Comparison of ENCODE assay signal across 9 cellular contexts in the genomic region with DNA sequence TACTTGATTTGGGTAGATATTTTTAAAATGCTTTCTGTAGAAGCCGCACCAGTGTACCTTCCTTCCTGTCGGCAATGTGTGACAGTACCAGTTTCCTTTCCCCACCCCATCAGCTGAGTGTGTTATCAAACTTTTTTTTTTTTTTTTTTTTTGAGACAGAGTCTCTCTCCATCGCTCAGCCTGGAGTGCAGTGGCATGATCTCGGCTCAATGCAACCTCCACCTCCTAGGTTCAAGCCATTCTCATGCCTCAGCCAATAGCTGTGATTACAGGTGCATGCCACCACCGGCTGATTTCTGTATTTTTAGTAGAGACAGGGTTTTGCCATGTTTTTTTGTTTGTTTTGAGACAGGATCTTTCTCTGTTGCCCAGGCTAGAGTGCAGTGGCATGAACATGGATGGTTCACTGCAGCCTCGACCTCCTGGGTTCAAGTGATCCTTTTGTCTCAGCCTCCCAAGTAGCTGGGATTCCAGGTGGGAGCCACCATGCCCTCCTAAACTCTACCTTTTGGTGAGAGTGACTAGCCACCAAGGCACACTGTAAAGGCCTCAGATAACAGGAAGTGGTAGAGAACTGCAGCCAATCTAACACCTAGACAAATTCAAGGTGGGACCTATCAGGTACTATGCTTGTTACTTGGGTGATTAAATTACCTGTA. TPM values are rescaled to one million over a fixed set of nuclear protein-coding genes. Genes with fewer than 3 reads are reported as not detected.
DNase-seq lines count a peak whose midpoint lies in the region; ATAC-seq and TF ChIP-seq lines count a peak whose summit lies in the region.
"Had no signal": no experiment of that assay in that cellular context is flagged by ENCODE, and none has a peak within 500 bp of the region (broad histone marks: within the 10 kb centered on the region; RNA-seq: fewer than 3 reads in every experiment).

No MANE protein-coding gene starts in this region.

- H3K4me3 Mint-ChIP-seq in mesothelial cell of epicardium = no peak overlapping the region

- no peaks in the 10 kb centered on the region for H3K79me2 ChIP-seq in OCI-LY7 (ENCODE audit: insufficient read depth, low read depth, low read length)
- no peaks in the 10 kb centered on the region for H3K79me2 ChIP-seq in GM23248 (ENCODE audit: insufficient read depth)

- peak overlapping the region; percentile 78 for H3K4me2 ChIP-seq in OCI-LY7 (ENCODE audit: low read length)
- no peak overlapping the region for H3K4me2 ChIP-seq in GM23248 (ENCODE audit: unreplicated experiment)

- no peaks in the 10 kb centered on the region for H3K9me3 Mint-ChIP-seq in mesothelial cell of epicardium

- POLR2A ChIA-PET in OCI-LY7 (lab: Charles Lee) = interaction anchor here (0.7 to 4.4 kb wide), 5 partner anchors 13 to 166 kb away, joined by 3 to 20 read pairs (median 8); a partner anchor contains a TSS

- peak overlapping the region; percentile 86 for H3K27ac ChIP-seq in OCI-LY7 (ENCODE audit: low read depth, low read length, poor library complexity, severe bottlenecking)
- H3K27ac ChIP-seq in GM23248 = no peak overlapping the region
- H3K27ac ChIP-seq: HL-60 had no signal

- H3K9me3 ChIP-seq in OCI-LY7 (ENCODE audit: low read length) (no peaks in the 10 kb centered on the region), GM23248 (ENCODE audit: low read depth) (no peaks in the 10 kb centered on the region)

- intact Hi-C loops in OCI-LY7 (cut with micrococcal nuclease; ENCODE audit: unreplicated experiment) = loop anchor here (2.0 kb wide), 2 partner anchors 45 to 67 kb away; a partner anchor contains a TSS

- whole genome bisulfite sequencing in GM23248 (ENCODE audit: low coverage in 1 of 2, low lambda C conversion rate in 2 of 2, missing lambda C conversion rate in 2 of 2), 2 experiments = 62 to 66% methylated on average over 6 of the region's 6 CpGs

- no peaks in the 10 kb centered on the region for H3K36me3 ChIP-seq in OCI-LY7 (ENCODE audit: insufficient read depth, low read length)
- H3K36me3 ChIP-seq in GM23248 (ENCODE audit: low read depth) = no peaks in the 10 kb centered on the region

- H3K4me1 ChIP-seq in OCI-LY7 (ENCODE audit: insufficient read depth, low read length, poor library complexity, severe bottlenecking) = peaks cover 47% of the 10 kb centered on the region
- H3K4me1 ChIP-seq in GM23248 (ENCODE audit: insufficient read depth) = 0 out of 2 replicates have a peak, but pooled peaks cover 8% of the 10 kb centered on the region

- DNase-seq in OCI-LY7 (ENCODE audit: low spot score) (peak; percentile 78), mesothelial cell of epicardium (ENCODE audit: low spot score in 2 of 2, unreplicated experiment in 2 of 2) (no peak), GM23248 (no peak)
- DNase-seq in activated effector memory CD4-positive, alpha-beta T cell treated with anti-CD3 and anti-CD28 coated beads, Interleukin-2, amount 50 U/mL, for 16 hours = peak; percentile 81
- peak; percentile 9 to 45 for DNase-seq in stimulated activated CD8-positive, alpha-beta memory T cell treated with anti-CD3 and anti-CD28 coated beads, Interleukin-2, amount 100 ng/mL, for 1 hour (ENCODE audit: low read depth in 2 of 2)

- in situ Hi-C loops in GM23248 (cut with MboI) = no loop called here

- H3K27me3 ChIP-seq in GM23248 (replicated peaks; ENCODE audit: insufficient read depth) = no peaks in the 10 kb centered on the region

- TF ChIP-seq CTCF in OCI-LY7 (conservative IDR thresholded peaks at IDR 0.05; ENCODE audit: low read length) (no peak), mesothelial cell of epicardium (IDR thresholded peaks at IDR 0.05; ENCODE audit: unreplicated experiment) (no peak)

- peak overlapping the region; percentile 77; the same call in 1 of the 2 replicates for H2AFZ ChIP-seq in OCI-LY7 (ENCODE audit: low read length)
- H2AFZ ChIP-seq in GM23248 = no peak overlapping the region

- peaks cover 2% of the 10 kb centered on the region for H3K27me3 Mint-ChIP-seq in mesothelial cell of epicardium (ENCODE audit: low read depth)

- H4K20me1 ChIP-seq in OCI-LY7 (ENCODE audit: insufficient read depth, low read length) = no peaks in the 10 kb centered on the region
- no peaks in the 10 kb centered on the region for H4K20me1 ChIP-seq in GM23248 (ENCODE audit: insufficient read depth)

- no peak overlapping the region for H3K27ac Mint-ChIP-seq in mesothelial cell of epicardium

- no peak overlapping the region for H3K9ac ChIP-seq in GM23248

- H3F3A ChIP-seq in GM23248 (ENCODE audit: insufficient read depth) = no peaks in the 10 kb centered on the region

- ATAC-seq in GM21367 (IDR thresholded peaks at IDR 0.05; ENCODE audit: unreplicated experiment) = peak; percentile 49
- ATAC-seq in GM19455 (IDR thresholded peaks at IDR 0.05; ENCODE audit: unreplicated experiment) = no peak
- no peak for ATAC-seq in GM19452 (IDR thresholded peaks at IDR 0.05; ENCODE audit: unreplicated experiment)

- BruUV-seq in OCI-LY7 (replicated peaks; lab: Mats Ljungman, UMichigan) = no TSS peak

- no peaks in the 10 kb centered on the region for H3K36me3 Mint-ChIP-seq in mesothelial cell of epicardium

- CTCF ChIA-PET in OCI-LY7 (lab: Charles Lee; ENCODE audit: unreplicated experiment) = interaction anchor here (0.7 to 1.5 kb wide), 2 partner anchors 10 to 26 kb away, joined by 4 to 6 read pairs; a partner anchor contains a TSS

- H3K4me1 Mint-ChIP-seq in mesothelial cell of epicardium = peaks cover 30% of the 10 kb centered on the region

- H3K9me2 ChIP-seq in OCI-LY7 (ENCODE audit: insufficient read depth, low read length) (no peaks in the 10 kb centered on the region), GM23248 (ENCODE audit: insufficient read depth) (no peaks in the 10 kb centered on the region)

- peak overlapping the region; percentile 39 for H3K4me3 ChIP-seq in OCI-LY7 (ENCODE audit: low read depth, low read length, poor library complexity, severe bottlenecking)
- H3K4me3 ChIP-seq in GM23248 = no peak overlapping the region

RNA-seq across cellular contexts. Expression of a gene that starts 21.3 kb away (rescaled TPM):
- total RNA-seq in OCI-LY7 (2014; rRNA removed; shearing (Covaris generic)) = 77.5 and 79.2 TPM in 2 replicates
- total RNA-seq in OCI-LY7 (2022) = 93.3 and 97.8 TPM in 2 replicates
- total RNA-seq in mesothelial cell of epicardium = 31.9 to 33.2 TPM (median 33.1 TPM) in 3 replicates
- total RNA-seq in GM23248 (2014; rRNA removed; shearing (Covaris generic)) = 24.8 and 27.8 TPM in 2 replicates
- polyA plus RNA-seq in GM23248 (2016; fragmentation: Nextera tagmentation; extraction: Ambion mirVana) = 42.2 and 49.3 TPM in 2 replicates

RNA-seq across cellular contexts. Expression of a gene that starts 26.5 kb away (rescaled TPM):
- total RNA-seq in OCI-LY7 (2014; rRNA removed; shearing (Covaris generic)) = 17.4 and 21.6 TPM in 2 replicates
- total RNA-seq in OCI-LY7 (2022) (14.1 and 18.5 TPM in 2 replicates), mesothelial cell of epicardium (33.2 to 36.0 TPM (median 35.8 TPM) in 3 replicates)
- 15.3 and 18.3 TPM in 2 replicates for total RNA-seq in GM23248 (2014; rRNA removed; shearing (Covaris generic))
- 9.8 and 11.2 TPM in 2 replicates for polyA plus RNA-seq in GM23248 (2016; fragmentation: Nextera tagmentation; extraction: Ambion mirVana)

RNA-seq across cellular contexts. Expression of a gene that starts 30.2 kb away (rescaled TPM):
- total RNA-seq in OCI-LY7 (2014; rRNA removed; shearing (Covaris generic)) = 73.6 and 106 TPM in 2 replicates
- total RNA-seq in OCI-LY7 (2022) (148 and 150 TPM in 2 replicates), mesothelial cell of epicardium (62.8 to 68.3 TPM (median 64.4 TPM) in 3 replicates)
- total RNA-seq in GM23248 (2014; rRNA removed; shearing (Covaris generic)) = 62.3 and 68.7 TPM in 2 replicates
- 75.8 and 78.4 TPM in 2 replicates for polyA plus RNA-seq in GM23248 (2016; fragmentation: Nextera tagmentation; extraction: Ambion mirVana)

RNA-seq across cellular contexts. Expression of a gene that starts 45.3 kb away (rescaled TPM):
- total RNA-seq in OCI-LY7 (2014; rRNA removed; shearing (Covaris generic)) = 27.2 and 27.3 TPM in 2 replicates
- total RNA-seq in OCI-LY7 (2022) = 67.1 and 67.6 TPM in 2 replicates
- 108 to 113 TPM (median 112 TPM) in 3 replicates for total RNA-seq in mesothelial cell of epicardium
- 18.5 and 21.1 TPM in 2 replicates for total RNA-seq in GM23248 (2014; rRNA removed; shearing (Covaris generic))
- 22.4 and 23.3 TPM in 2 replicates for polyA plus RNA-seq in GM23248 (2016; fragmentation: Nextera tagmentation; extraction: Ambion mirVana)

RNA-seq across cellular contexts. Expression of a gene that starts 47.5 kb away (rescaled TPM):
- 133 and 138 TPM in 2 replicates for total RNA-seq in OCI-LY7 (2014; rRNA removed; shearing (Covaris generic))
- total RNA-seq in OCI-LY7 (2022) (167 and 176 TPM in 2 replicates), mesothelial cell of epicardium (30.1 to 31.3 TPM (median 30.3 TPM) in 3 replicates)
- 14.4 and 14.5 TPM in 2 replicates for total RNA-seq in GM23248 (2014; rRNA removed; shearing (Covaris generic))
- polyA plus RNA-seq in GM23248 (2016; fragmentation: Nextera tagmentation; extraction: Ambion mirVana) = 3.9 and 4.0 TPM in 2 replicates

Comparison
In these comparisons a context has a peak if more than half of its experiments do, and no peak if none do; other contexts are left out.
1. DNase-seq: peak in OCI-LY7 (single experiment), activated effector memory CD4-positive, alpha-beta T cell treated with anti-CD3 and anti-CD28 coated beads, Interleukin-2, amount 50 U/mL, for 16 hours (single experiment) and stimulated activated CD8-positive, alpha-beta memory T cell treated with anti-CD3 and anti-CD28 coated beads, Interleukin-2, amount 100 ng/mL, for 1 hour (2 of 2); none in mesothelial cell of epicardium (0 of 2) and GM23248 (single experiment).